Comparison of ENCODE assay signal across 13 cellular contexts in genomic region chr17:74730491-74731346, GRCh38.
DNase-seq lines count a peak whose midpoint lies in the region; ATAC-seq lines count a peak whose summit lies in the region.
"Had no signal": no experiment of that assay in that cellular context is flagged by ENCODE, and none has a peak within 500 bp of the region (broad histone marks: within the 10 kb centered on the region; RNA-seq: fewer than 3 reads in every experiment).

No MANE protein-coding gene starts in this region.

- H3K4me3 Mint-ChIP-seq in T-helper 1 cell treated with Interleukin-12 subunit alpha and Interleukin-12 subunit beta and Interleukin-4 antibody, amounts not matched to agents 30 μg/mL and 1 μg/mL, for 36 hours: no peak overlapping the region

- H3K9me3 Mint-ChIP-seq in T-helper 1 cell treated with Interleukin-12 subunit alpha and Interleukin-12 subunit beta and Interleukin-4 antibody, amounts not matched to agents 30 μg/mL and 1 μg/mL, for 36 hours: no peaks in the 10 kb centered on the region

- no peaks in the 10 kb centered on the region for H3K36me3 Mint-ChIP-seq in T-helper 1 cell treated with Interleukin-12 subunit alpha and Interleukin-12 subunit beta and Interleukin-4 antibody, amounts not matched to agents 30 μg/mL and 1 μg/mL, for 36 hours (ENCODE audit: low read depth)

- no peak for DNase-seq in activated CD4-positive, CD25-positive, alpha-beta regulatory T cell treated with anti-CD3 and anti-CD28 coated beads, Interleukin-2, amount 50 U/mL, for 72 hours
- DNase-seq in activated gamma-delta T cell treated with anti-CD3 and anti-CD28 coated beads, Interleukin-2, amount 50 U/mL, for 16 hours (ENCODE audit: low read depth): peak; percentile 66
- DNase-seq in stimulated activated CD8-positive, alpha-beta memory T cell treated with anti-CD3 and anti-CD28 coated beads, Interleukin-4, amount 100 ng/mL, for 24 hours (ENCODE audit: low read depth): peak; percentile 52
- DNase-seq in GOT3 (lab: John Stamatoyannopoulos, UW) (no peak), HuH-7 (ENCODE audit: low spot score) (no peak), NCI-H1048 (lab: John Stamatoyannopoulos, UW) (no peak)
- DNase-seq: EL, NCI-H1694, RPMI8226, sigmoid colon had no signal

- peak overlapping the region; percentile 49 for H3K27ac Mint-ChIP-seq in T-helper 1 cell treated with Interleukin-12 subunit alpha and Interleukin-12 subunit beta and Interleukin-4 antibody, amounts not matched to agents 30 μg/mL and 1 μg/mL, for 36 hours

- peaks cover 5% of the 10 kb centered on the region for H3K27me3 Mint-ChIP-seq in T-helper 1 cell treated with Interleukin-12 subunit alpha and Interleukin-12 subunit beta and Interleukin-4 antibody, amounts not matched to agents 30 μg/mL and 1 μg/mL, for 36 hours (ENCODE audit: low read depth)

- ATAC-seq in activated CD4-positive, CD25-positive, alpha-beta regulatory T cell treated with anti-CD3 and anti-CD28 coated beads, Interleukin-2, amount 50 U/mL, for 24 hours: peak; percentile 69 to 74
- ATAC-seq: gastroesophageal sphincter had no signal

- H3K4me1 Mint-ChIP-seq in T-helper 1 cell treated with Interleukin-12 subunit alpha and Interleukin-12 subunit beta and Interleukin-4 antibody, amounts not matched to agents 30 μg/mL and 1 μg/mL, for 36 hours (ENCODE audit: low read depth): peaks cover 13% of the 10 kb centered on the region

Comparison
In these comparisons a context has a peak if more than half of its experiments do, and no peak if none do; other contexts are left out.
1. DNase-seq: peak in activated gamma-delta T cell treated with anti-CD3 and anti-CD28 coated beads, Interleukin-2, amount 50 U/mL, for 16 hours (single experiment) and stimulated activated CD8-positive, alpha-beta memory T cell treated with anti-CD3 and anti-CD28 coated beads, Interleukin-4, amount 100 ng/mL, for 24 hours (single experiment); none in activated CD4-positive, CD25-positive, alpha-beta regulatory T cell treated with anti-CD3 and anti-CD28 coated beads, Interleukin-2, amount 50 U/mL, for 72 hours (single experiment), GOT3 (single experiment), HuH-7 (single experiment) and NCI-H1048 (single experiment).